11 cellular contexts compared by ENCODE assay signal in the genomic region with DNA sequence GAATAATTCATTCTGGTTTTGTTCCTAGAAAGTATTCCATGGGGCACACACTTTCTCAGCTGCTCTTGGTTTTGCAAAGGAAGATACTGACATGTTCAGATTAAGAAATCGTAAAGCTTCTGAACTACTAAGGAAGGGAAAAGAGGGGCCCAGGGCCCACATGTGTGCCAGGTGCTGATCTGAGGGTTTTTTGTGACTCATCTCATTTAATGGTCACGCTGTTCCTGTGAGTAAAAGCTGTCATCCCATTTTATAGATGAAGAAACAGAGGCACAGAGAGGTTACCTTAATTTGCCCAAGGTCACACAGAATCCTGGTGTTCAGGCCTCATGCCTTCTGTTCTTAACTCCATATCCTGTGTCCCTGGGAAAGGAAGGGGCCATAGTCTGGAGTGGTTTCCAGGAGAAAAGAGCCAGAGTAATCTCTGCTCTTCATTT.
A peak's percentile ranks its signal among the peaks of the same experiment; 100 is the strongest.
DNase-seq lines count a peak whose midpoint lies in the region; ATAC-seq and TF ChIP-seq lines count a peak whose summit lies in the region.
"Had no signal": no experiment of that assay in that cellular context is flagged by ENCODE, and none has a peak within 500 bp of the region (broad histone marks: within the 10 kb centered on the region; RNA-seq: fewer than 3 reads in every experiment).

No MANE protein-coding gene starts in this region.

- ATAC-seq in HG02938 (IDR thresholded peaks at IDR 0.05; ENCODE audit: unreplicated experiment) = no peak
- ATAC-seq in HG02610 (IDR thresholded peaks at IDR 0.05; ENCODE audit: unreplicated experiment) = no peak

- in situ Hi-C loops in astrocyte of the spinal cord (cut with HindIII; ENCODE audit: low sequenced_read_pairs) = no loop called here

- peak; percentile 50 for DNase-seq in ELR (ENCODE audit: low read depth)
- DNase-seq in HFF-Myc (ENCODE audit: extremely low read depth, low read depth) = peak; percentile 40
- peak; percentile 26 for DNase-seq in astrocyte of the spinal cord (ENCODE audit: low read depth, low spot score)
- DNase-seq in myocyte (ENCODE audit: low read depth) = peak; percentile 38
- no peak for DNase-seq in DMS153 (lab: John Stamatoyannopoulos, UW)
- no peak for DNase-seq in NCI-H510A (lab: John Stamatoyannopoulos, UW)
- DNase-seq: activated naive CD8-positive, alpha-beta T cell treated with anti-CD3 and anti-CD28 coated beads, Interleukin-2, amount 10 ng/mL, durations not matched to agents 7 days and 5 days; NK-92 treated with Interleukin-12 subunit alpha and Interleukin-12 subunit beta, amount 100 ng/mL, for 24 hours; small intestine had no signal

- TF ChIP-seq CTCF in HFF-Myc (IDR thresholded peaks at IDR 0.05; ENCODE audit: low read depth, low read length, missing control alignments) = no peak
- no peak for TF ChIP-seq CTCF in astrocyte of the spinal cord (IDR thresholded peaks at IDR 0.05; ENCODE audit: low read depth, low read length)

- H3K4me3 ChIP-seq in HFF-Myc (replicated peaks; ENCODE audit: low read depth, low read length) (no peak overlapping the region), astrocyte of the spinal cord (ENCODE audit: low read depth, low read length) (no peak overlapping the region)

Comparison
In these comparisons a context has a peak if more than half of its experiments do, and no peak if none do; other contexts are left out.
1. DNase-seq: peak in ELR (single experiment), HFF-Myc (single experiment), astrocyte of the spinal cord (single experiment) and myocyte (single experiment); none in DMS153 (single experiment) and NCI-H510A (single experiment).